Comparison of ENCODE assay signal across 8 cellular contexts in genomic region chr7:77698042-77698625, GRCh38. TPM values are rescaled to one million over a fixed set of nuclear protein-coding genes. Genes with fewer than 3 reads are reported as not detected.
DNase-seq lines count a peak whose midpoint lies in the region; ATAC-seq and TF ChIP-seq lines count a peak whose summit lies in the region.

No MANE protein-coding gene starts in this region.

- peak overlapping the region; percentile 94 for H3K27ac Mint-ChIP-seq in chondrocyte (ENCODE audit: unreplicated experiment)
- peak overlapping the region; percentile 74 for H3K27ac Mint-ChIP-seq in nephron progenitor cell

- no peak for TF ChIP-seq POLR2A in NB4 (IDR thresholded peaks at IDR 0.05; ENCODE audit: extremely low read depth, insufficient read length)

- peaks cover 2% of the 10 kb centered on the region for H3K36me3 Mint-ChIP-seq in chondrocyte (ENCODE audit: low read depth)
- peaks cover 46% of the 10 kb centered on the region for H3K36me3 Mint-ChIP-seq in nephron progenitor cell (ENCODE audit: low read depth)

- peak overlapping the region; percentile 93 for H3K4me3 Mint-ChIP-seq in chondrocyte (ENCODE audit: unreplicated experiment)
- peak overlapping the region; percentile 97 for H3K4me3 Mint-ChIP-seq in nephron progenitor cell

- H3K9me3 Mint-ChIP-seq in chondrocyte (ENCODE audit: low read depth), result no peaks in the 10 kb centered on the region
- peaks cover 12% of the 10 kb centered on the region for H3K9me3 Mint-ChIP-seq in nephron progenitor cell

- H3K4me1 Mint-ChIP-seq in chondrocyte (ENCODE audit: low read depth) (peaks cover 49% of the 10 kb centered on the region), nephron progenitor cell (peaks cover 61% of the 10 kb centered on the region)

- H3K27me3 Mint-ChIP-seq in chondrocyte (ENCODE audit: low read depth) (no peaks in the 10 kb centered on the region), nephron progenitor cell (ENCODE audit: low read depth, poor library complexity) (no peaks in the 10 kb centered on the region)

- peak overlapping the region; percentile 98 for H3K4me3 ChIP-seq in NB4 (ENCODE audit: low read depth, low read length)

- DNase-seq in DMS53 (lab: John Stamatoyannopoulos, UW) (peak; percentile 41), NB4 (ENCODE audit: low read depth) (peak; percentile 65), chondrocyte (ENCODE audit: low spot score) (no peak), nephron progenitor cell (no peak), middle frontal gyrus (ENCODE audit: extremely low spot score, low spot score) (no peak), left colon (no peak)
- DNase-seq in stimulated activated CD4-positive, alpha-beta T cell treated with anti-CD3 and anti-CD28 coated beads, Interleukin-2, amount 100 ng/mL, for 48 hours, result no peak

- TF ChIP-seq CTCF in NB4 (IDR thresholded peaks at IDR 0.05; ENCODE audit: low read depth, low read length) (no peak), chondrocyte (IDR thresholded peaks at IDR 0.05) (no peak), nephron progenitor cell (IDR thresholded peaks at IDR 0.05) (no peak)

- no peak for ATAC-seq in GM21360 (IDR thresholded peaks at IDR 0.05; ENCODE audit: unreplicated experiment)
- no peak for ATAC-seq in left colon

- intact Hi-C loops in left colon (cut with DNase I, micrococcal nuclease), result no loop called here

RNA-seq across cellular contexts. Expression of gene RSBN1L, which starts 1.9 kb away (rescaled TPM):
- total RNA-seq in chondrocyte, result 8.8 to 10.9 TPM (median 10.4 TPM) in 3 replicates
- total RNA-seq in left colon, result 10 to 100 TPM; 20.8 to 22.5 TPM

Comparison
In these comparisons a context has a peak if more than half of its experiments do, and no peak if none do; other contexts are left out.
1. DNase-seq: peak in DMS53 (single experiment) and NB4 (single experiment); none in chondrocyte (single experiment), nephron progenitor cell (single experiment), middle frontal gyrus (single experiment), stimulated activated CD4-positive, alpha-beta T cell treated with anti-CD3 and anti-CD28 coated beads, Interleukin-2, amount 100 ng/mL, for 48 hours (0 of 2) and left colon (0 of 2).